In the genomic region with DNA sequence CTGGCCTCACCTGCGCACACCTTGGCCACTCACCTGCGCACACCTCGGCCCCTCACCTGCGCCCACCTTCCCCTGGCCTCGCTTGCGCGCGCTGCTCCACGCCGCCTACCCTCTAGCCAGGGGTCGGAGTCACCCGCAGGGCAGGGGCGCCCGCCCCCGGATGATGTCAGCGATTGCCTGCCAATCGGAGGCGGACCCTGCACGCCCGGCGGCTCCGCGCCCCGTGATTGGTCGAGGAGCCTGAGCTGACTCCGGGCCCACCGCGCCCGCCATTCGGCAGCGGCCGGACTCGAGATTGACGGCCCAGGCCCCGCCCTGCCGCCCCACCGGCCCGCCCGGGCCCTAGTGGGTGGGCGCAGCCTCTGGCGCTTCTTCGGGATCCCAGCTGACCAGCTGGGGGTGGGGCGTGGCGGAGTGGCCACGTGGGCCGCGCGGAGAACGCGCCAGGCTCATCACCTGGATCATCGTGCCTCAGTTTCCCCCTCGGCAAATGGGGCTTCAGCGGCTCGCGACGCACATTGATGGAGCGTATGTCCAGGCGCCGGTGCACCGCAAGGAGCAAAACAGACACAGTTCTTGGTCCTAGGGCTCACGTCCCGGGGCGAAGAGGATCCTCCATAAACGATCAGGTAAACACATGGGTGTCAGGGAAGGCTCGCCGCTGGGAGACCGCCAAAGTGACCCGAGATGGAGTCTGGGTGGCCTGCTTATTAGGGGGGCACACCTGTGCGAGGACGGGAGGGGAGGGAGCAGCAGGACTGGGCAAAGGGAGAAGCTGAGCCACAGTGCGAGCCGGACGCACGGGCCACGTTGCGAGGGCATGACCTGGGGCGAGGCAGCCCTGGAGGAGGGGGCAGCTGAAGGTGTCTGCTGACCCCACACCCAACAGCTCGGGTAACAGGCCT, we compare ENCODE assay signal across 8 cellular contexts.
A peak's percentile ranks its signal among the peaks of the same experiment; 100 is the strongest.
DNase-seq lines count a peak whose midpoint lies in the region; ATAC-seq and TF ChIP-seq lines count a peak whose summit lies in the region.

A gene with protein sequence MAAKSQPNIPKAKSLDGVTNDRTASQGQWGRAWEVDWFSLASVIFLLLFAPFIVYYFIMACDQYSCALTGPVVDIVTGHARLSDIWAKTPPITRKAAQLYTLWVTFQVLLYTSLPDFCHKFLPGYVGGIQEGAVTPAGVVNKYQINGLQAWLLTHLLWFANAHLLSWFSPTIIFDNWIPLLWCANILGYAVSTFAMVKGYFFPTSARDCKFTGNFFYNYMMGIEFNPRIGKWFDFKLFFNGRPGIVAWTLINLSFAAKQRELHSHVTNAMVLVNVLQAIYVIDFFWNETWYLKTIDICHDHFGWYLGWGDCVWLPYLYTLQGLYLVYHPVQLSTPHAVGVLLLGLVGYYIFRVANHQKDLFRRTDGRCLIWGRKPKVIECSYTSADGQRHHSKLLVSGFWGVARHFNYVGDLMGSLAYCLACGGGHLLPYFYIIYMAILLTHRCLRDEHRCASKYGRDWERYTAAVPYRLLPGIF (minus strand): TSS at position 137 of the 905 bp plus-strand sequence. CDS start 3,441 bp downstream, outside the sequence.

- DNase-seq in AG04449 (ENCODE audit: low read depth, low spot score) (no peak), NCI-H2196 treated with DMSO at 0.1 percent for 48 hours (lab: John Stamatoyannopoulos, UW; ENCODE audit: unreplicated experiment) (peak; percentile 88), T47D (ENCODE audit: low read depth in 1 of 2, low spot score in 1 of 2) (peak; percentile 96 to 97)

- H3K27ac ChIP-seq in VCaP (peak within 1 kb of the TSS; percentile 98), skin epidermis (peak within 1 kb of the TSS in 20 of 21 experiments; percentile 39 to 85 (median 70))

- CTCF ChIA-PET in AG04449 (lab: Yijun Ruan, JAX): interaction anchor here (0.9 kb wide), 1 partner anchor 10 kb away, joined by 3 read pairs; no protein-coding TSS in a partner anchor

- in situ Hi-C loops in T47D (cut with HindIII; ENCODE audit: low pct_unique_long_range_greater_than_20kb, low sequenced_read_pairs): no loop called here

- POLR2A ChIA-PET in AG04449 (lab: Yijun Ruan, JAX): interaction anchor here (1.3 kb wide), 1 partner anchor 161 kb away, joined by 3 read pairs; no protein-coding TSS in a partner anchor

- H3K4me3 ChIP-seq in AG04449 (ENCODE audit: low read depth, low read length) (peak within 1 kb of the TSS; percentile 98), iPS-18c (ENCODE audit: insufficient read depth, low read depth, low read length) (peak within 1 kb of the TSS; percentile 78), skin epidermis (peak within 1 kb of the TSS; percentile 54 to 78 (median 63))

- H3K9me3 ChIP-seq in iPS-18c (ENCODE audit: control insufficient read depth, insufficient read depth, low read length): no peaks in the 10 kb centered on the region

- ATAC-seq in GM18873 (IDR thresholded peaks at IDR 0.05; ENCODE audit: low FRiP score, unreplicated experiment): peak; percentile 64
- ATAC-seq in HG03135 (IDR thresholded peaks at IDR 0.05; ENCODE audit: unreplicated experiment): peak; percentile 73

- TF ChIP-seq CTCF in AG04449 (IDR thresholded peaks at IDR 0.05; ENCODE audit: insufficient read depth, low read length, missing control alignments) (no peak), VCaP (conservative IDR thresholded peaks at IDR 0.05) (no peak; the same call in 1 of the 2 replicates)
